Comparison of ENCODE assay signal across 15 cellular contexts in genomic region chr15:40445411-40446055, GRCh38. TPM values are rescaled to one million over a fixed set of nuclear protein-coding genes. Genes with fewer than 3 reads are reported as not detected.
DNase-seq lines count a peak whose midpoint lies in the region; ATAC-seq and TF ChIP-seq lines count a peak whose summit lies in the region.
"Had no signal": no experiment of that assay in that cellular context is flagged by ENCODE, and none has a peak within 500 bp of the region (broad histone marks: within the 10 kb centered on the region; RNA-seq: fewer than 3 reads in every experiment).

No MANE protein-coding gene starts in this region.

- peak overlapping the region; percentile 27 for H2BK120ac ChIP-seq in mesenchymal stem cell (ENCODE audit: low read depth, low read length)

- peak; percentile 53 for DNase-seq in AG10803 (ENCODE audit: low read depth)
- no peak for DNase-seq in mammary epithelial cell
- DNase-seq in mesenchymal stem cell: peak; percentile 80
- DNase-seq in NCI-H2081 (lab: John Stamatoyannopoulos, UW): no peak
- no peak for DNase-seq in nucleus accumbens (lab: John Stamatoyannopoulos, UW)
- DNase-seq in NCI-H2227 treated with DMSO at 0.1 percent for 48 hours (lab: John Stamatoyannopoulos, UW): no peak
- DNase-seq: activated CD8-positive, alpha-beta memory T cell treated with anti-CD3 and anti-CD28 coated beads for 24 hours; effector CD8-positive, alpha-beta T cell; hippocampal formation; NCI-H2029; spleen had no signal

- no peak overlapping the region for H2BK15ac ChIP-seq in mesenchymal stem cell (ENCODE audit: low read depth, poor library complexity, severe bottlenecking)

- no peak overlapping the region for H3K4ac ChIP-seq in mesenchymal stem cell (ENCODE audit: low read depth in 1 of 2, low read length in 2 of 2)

- intact Hi-C loops in mammary epithelial cell (cut with micrococcal nuclease): loop anchor here (10.0 kb wide), 1 partner anchor 249 kb away; the partner anchor contains the start of gene RAD51

- H3K27ac ChIP-seq in HUES48 (ENCODE audit: low read depth, low read length) (peak overlapping the region; percentile 78), mammary epithelial cell (ENCODE audit: insufficient read depth, low read depth, low read length) (no peak overlapping the region), mesenchymal stem cell (ENCODE audit: low read length, poor library complexity, severe bottlenecking) (peak overlapping the region; percentile 33)
- H3K27ac ChIP-seq: BLaER1, spleen had no signal

- no peak overlapping the region for H3K23ac ChIP-seq in mesenchymal stem cell (ENCODE audit: low read length in 2 of 2)

- H3K79me2 ChIP-seq in mammary epithelial cell (ENCODE audit: insufficient read depth, low read length): peaks cover 68% of the 10 kb centered on the region

- no peak overlapping the region for H4K8ac ChIP-seq in mesenchymal stem cell (ENCODE audit: low read length)

- H3K27me3 ChIP-seq in HUES48 (ENCODE audit: control insufficient read depth, insufficient read depth, low read length) (no peaks in the 10 kb centered on the region), mammary epithelial cell (ENCODE audit: insufficient read depth, low read length) (no peaks in the 10 kb centered on the region), mesenchymal stem cell (ENCODE audit: control insufficient read depth in 1 of 2, insufficient read depth in 1 of 2, low read length in 2 of 2) (no peaks in the 10 kb centered on the region)

- H4K91ac ChIP-seq in mesenchymal stem cell (ENCODE audit: low read length): no peak overlapping the region

- dilution Hi-C loops in mammary epithelial cell (cut with HindIII; ENCODE audit: low sequenced_read_pairs): no loop called here

- H3K18ac ChIP-seq in mesenchymal stem cell (ENCODE audit: low read depth in 1 of 2, low read length in 2 of 2): peak overlapping the region in 1 of 2 experiments; percentile 86

- H3K4me3 ChIP-seq in AG10803 (ENCODE audit: low read length): no peak overlapping the region; the same call in 1 of the 2 replicates
- peak overlapping the region; percentile 31; the same call in 1 of the 2 replicates for H3K4me3 ChIP-seq in HUES48 (ENCODE audit: low read depth, low read length)
- no peak overlapping the region for H3K4me3 ChIP-seq in mammary epithelial cell (replicated peaks in 1 of 3; ENCODE audit: insufficient read depth in 1 of 3, low read depth in 2 of 3, low read length in 3 of 3)
- H3K4me3 ChIP-seq in mesenchymal stem cell (ENCODE audit: insufficient read depth in 1 of 2, low read depth in 1 of 2, low read length in 2 of 2): no peak overlapping the region
- H3K4me3 ChIP-seq: BLaER1, spleen had no signal

- TF ChIP-seq CTCF in AG10803 (conservative IDR thresholded peaks at IDR 0.05; ENCODE audit: low read length) (no peak), mammary epithelial cell (conservative IDR thresholded peaks at IDR 0.05 in 1 of 2, IDR thresholded peaks at IDR 0.05 in 1 of 2; ENCODE audit: extremely low read depth in 1 of 2, insufficient read depth in 1 of 2, low read depth in 1 of 2, low read length in 2 of 2) (no peak)

- no peaks in the 10 kb centered on the region for H3K9me3 ChIP-seq in HUES48 (ENCODE audit: control insufficient read depth, insufficient read depth, low read length)
- H3K9me3 ChIP-seq in mammary epithelial cell (replicated peaks; ENCODE audit: insufficient read depth, low read length): no peaks in the 10 kb centered on the region
- no peaks in the 10 kb centered on the region for H3K9me3 ChIP-seq in mesenchymal stem cell (ENCODE audit: control insufficient read depth, low read length)
- H3K9me3 ChIP-seq: BLaER1, spleen had no signal

- H3K4me2 ChIP-seq in mammary epithelial cell (ENCODE audit: insufficient read depth, low read depth, low read length): peak overlapping the region; percentile 10
- H3K4me2 ChIP-seq in mesenchymal stem cell (ENCODE audit: low read length, poor library complexity, severe bottlenecking): peak overlapping the region; percentile 6

- H3K14ac ChIP-seq in mesenchymal stem cell (ENCODE audit: low read length in 2 of 2): peak overlapping the region in 1 of 2 experiments; percentile 79

- BruUV-seq in mammary epithelial cell (replicated peaks; lab: Mats Ljungman, UMichigan): no TSS peak

- H3K4me1 ChIP-seq in HUES48 (ENCODE audit: control insufficient read depth, insufficient read depth, low read length): peaks cover 46% of the 10 kb centered on the region
- peaks cover 7% of the 10 kb centered on the region for H3K4me1 ChIP-seq in mammary epithelial cell (ENCODE audit: insufficient read depth, low read length)
- peaks cover 12% of the 10 kb centered on the region for H3K4me1 ChIP-seq in mesenchymal stem cell (ENCODE audit: control insufficient read depth, insufficient read depth, low read depth, low read length)

- H4K20me1 ChIP-seq in mammary epithelial cell (ENCODE audit: insufficient read depth, low read length): no peaks in the 10 kb centered on the region

- in situ Hi-C loops in mammary epithelial cell (cut with MboI; ENCODE audit: low sequenced_read_pairs in 2 of 2): no loop called here

- CTCF ChIA-PET in mammary epithelial cell (lab: Charles Lee; ENCODE audit: low non-redundant PET): no interaction called here

- H3K79me1 ChIP-seq in mesenchymal stem cell (replicated peaks; ENCODE audit: low read length, poor library complexity, severe bottlenecking): peaks cover 32% of the 10 kb centered on the region

- ATAC-seq in GM21528 (IDR thresholded peaks at IDR 0.05; ENCODE audit: low FRiP score, unreplicated experiment): no peak
- ATAC-seq: HepG2 had no signal

- no peak overlapping the region for H2AK5ac ChIP-seq in mesenchymal stem cell (ENCODE audit: low read length, severe bottlenecking)

- H2BK5ac ChIP-seq in mesenchymal stem cell (ENCODE audit: low read depth, low read length, poor library complexity, severe bottlenecking): peak overlapping the region; percentile 37

- WGBS in mammary epithelial cell (ENCODE audit: low coverage, missing lambda C conversion rate): 11% methylated on average over 10 of the region's 10 CpGs
- 25% methylated on average over 10 of the region's 10 CpGs for WGBS in mesenchymal stem cell

- H2AFZ ChIP-seq in mammary epithelial cell (ENCODE audit: low read depth, low read length) (no peak overlapping the region), mesenchymal stem cell (ENCODE audit: low read depth, low read length) (no peak overlapping the region)

- peaks cover 18% of the 10 kb centered on the region for H3K36me3 ChIP-seq in HUES48 (ENCODE audit: control insufficient read depth, insufficient read depth, low read length)
- no peaks in the 10 kb centered on the region for H3K36me3 ChIP-seq in mammary epithelial cell (ENCODE audit: insufficient read depth, low read length)
- H3K36me3 ChIP-seq in mesenchymal stem cell (ENCODE audit: control insufficient read depth in 1 of 2, insufficient read depth in 2 of 2, low read depth in 1 of 2, low read length in 2 of 2): peaks cover 0 to 3% of the 10 kb centered on the region in 2 experiments
- H3K36me3 ChIP-seq: spleen had no signal

- peak overlapping the region in 1 of 2 experiments; percentile 7 for H2BK12ac ChIP-seq in mesenchymal stem cell (ENCODE audit: low read length in 2 of 2)

- H3K9ac ChIP-seq in HUES48 (ENCODE audit: low read depth, low read length) (no peak overlapping the region), mammary epithelial cell (ENCODE audit: insufficient read depth, low read length) (no peak overlapping the region), mesenchymal stem cell (ENCODE audit: low read length) (no peak overlapping the region)
- H3K9ac ChIP-seq: BLaER1 had no signal

RNA-seq across cellular contexts. Expression of gene BAHD1, which starts 4.8 kb away (rescaled TPM):
- total RNA-seq in mammary epithelial cell: 10 to 100 TPM; 11.7 to 13.7 TPM
- polyA plus RNA-seq in mammary epithelial cell: 6.6 TPM
- polyA minus RNA-seq in mammary epithelial cell: 12.9 TPM
- polyA plus RNA-seq in mesenchymal stem cell (2013, experiment 1 of 2): 14.7 TPM
- 14.4 TPM for polyA plus RNA-seq in mesenchymal stem cell (2013, experiment 2 of 2)

RNA-seq across cellular contexts. Expression of gene CHST14, which starts 25.3 kb away (rescaled TPM):
- total RNA-seq in mammary epithelial cell: 10 to 100 TPM in 1 of 2 donors, 1 to 10 TPM in 1; 9.8 to 11.1 TPM
- 7.7 TPM for polyA plus RNA-seq in mammary epithelial cell
- polyA minus RNA-seq in mammary epithelial cell: 6.6 TPM
- polyA plus RNA-seq in mesenchymal stem cell (2013, experiment 1 of 2): 19.9 TPM
- polyA plus RNA-seq in mesenchymal stem cell (2013, experiment 2 of 2): 20.4 TPM

RNA-seq across cellular contexts. Expression of gene IVD, which starts 39.9 kb away (rescaled TPM):
- 10 to 100 TPM; 40.3 to 44.3 TPM for total RNA-seq in mammary epithelial cell
- polyA plus RNA-seq in mammary epithelial cell: 41.1 TPM
- polyA minus RNA-seq in mammary epithelial cell: 96.7 TPM
- polyA plus RNA-seq in mesenchymal stem cell (2013, experiment 1 of 2): 22.1 TPM
- polyA plus RNA-seq in mesenchymal stem cell (2013, experiment 2 of 2): 22.4 TPM

Comparison
In these comparisons a context has a peak if more than half of its experiments do, and no peak if none do; other contexts are left out.
1. DNase-seq: peak in AG10803 (single experiment) and mesenchymal stem cell (single experiment); none in mammary epithelial cell (single experiment), NCI-H2081 (0 of 2), nucleus accumbens (0 of 56) and NCI-H2227 treated with DMSO at 0.1 percent for 48 hours (single experiment).